8 cellular contexts compared by ENCODE assay signal in genomic region chr3:119580148-119580760, GRCh38. TPM values are rescaled to one million over a fixed set of nuclear protein-coding genes. Genes with fewer than 3 reads are reported as not detected.
DNase-seq lines count a peak whose midpoint lies in the region; ATAC-seq, FAIRE-seq and TF ChIP-seq lines count a peak whose summit lies in the region.

No MANE protein-coding gene starts in this region.

- in situ Hi-C loops in GM12878 (cut with MboI), result no loop called here

- no peaks in the 10 kb centered on the region for H4K20me1 ChIP-seq in GM12878 (ENCODE audit: control insufficient read depth, insufficient read depth)

- H3K4me3 Mint-ChIP-seq in IgD-negative memory B cell, result peak overlapping the region; percentile 96 to 100 (median 97)

- H3K4me1 ChIP-seq in GM12878 (ENCODE audit: control insufficient read depth, insufficient read depth, low read length), result peaks cover 17% of the 10 kb centered on the region

- SMC1A ChIA-PET in GM12878 (lab: Charles Lee; ENCODE audit: uncharacterized antibody, unreplicated experiment), result interaction anchor here (0.5 to 5.7 kb wide), 21 partner anchors 7 to 101 kb away, joined by 3 to 62 read pairs (median 4); partner anchors contain the start of genes CD80, COX17 and PLA1A

- intact Hi-C loops in GM12878 (cut with micrococcal nuclease; ENCODE audit: unreplicated experiment), result loop anchor here (1.0 kb wide), 2 partner anchors 18 to 58 kb away; no protein-coding TSS in a partner anchor

- CTCF ChIA-PET in GM12878 (lab: Yijun Ruan, JAX), result interaction anchor here (0.7 to 6.4 kb wide), 9 partner anchors 9 to 82 kb away, joined by 3 to 56 read pairs (median 15); partner anchors contain the start of gene CD80

- peak; percentile 88 for FAIRE-seq in GM12878 (lab: Jason Lieb, UNC)

- BruUV-seq in GM12878 (replicated peaks; lab: Mats Ljungman, UMichigan), result TSS peak; percentile 82

- H2AFZ ChIP-seq in GM12878 (ENCODE audit: control insufficient read depth, low read depth, low read length), result peak overlapping the region; percentile 73

- H3K27ac ChIP-seq in GM12878 (ENCODE audit: control insufficient read depth, insufficient read depth) (peak overlapping the region; percentile 97), WERI-Rb-1 (no peak overlapping the region)

- POLR2A ChIA-PET in GM12878 (lab: Charles Lee), result interaction anchor here (0.5 to 7.4 kb wide), 16 partner anchors 8 to 774 kb away, joined by 3 to 133 read pairs (median 5); partner anchors contain the start of genes CD80, COX17, GSK3B and PLA1A

- no peaks in the 10 kb centered on the region for H3K27me3 ChIP-seq in GM12878 (replicated peaks in 1 of 2; ENCODE audit: control insufficient read depth in 2 of 2, insufficient read depth in 2 of 2, low read length in 1 of 2)
- no peaks in the 10 kb centered on the region for H3K27me3 ChIP-seq in WERI-Rb-1 (ENCODE audit: insufficient read depth, low read depth, severe bottlenecking)

- H3K9me3 ChIP-seq in GM12878 (replicated peaks; ENCODE audit: control insufficient read depth, insufficient read depth, low read length) (no peaks in the 10 kb centered on the region), WERI-Rb-1 (ENCODE audit: severe bottlenecking) (no peaks in the 10 kb centered on the region)

- TF ChIP-seq CTCF in GM12878 (IDR thresholded peaks at IDR 0.05 in 2 of 3, conservative IDR thresholded peaks at IDR 0.05 in 1 of 3; ENCODE audit: control insufficient read depth in 2 of 3, extremely low read depth in 1 of 3, insufficient read depth in 1 of 3, low read depth in 3 of 3, low read length in 3 of 3) (no peak), WERI-Rb-1 (IDR thresholded peaks at IDR 0.05; ENCODE audit: low read depth, low read length) (no peak)

- H3K36me3 ChIP-seq in GM12878 (ENCODE audit: control insufficient read depth in 2 of 2, insufficient read depth in 2 of 2, low read length in 1 of 2), result no peaks in the 10 kb centered on the region; a peak in 1 of 4 replicates
- H3K36me3 ChIP-seq in WERI-Rb-1, result no peaks in the 10 kb centered on the region

- TF ChIP-seq EP300 in GM12878 (IDR thresholded peaks at IDR 0.05; ENCODE audit: borderline replicate concordance in 1 of 2, control insufficient read depth in 1 of 2, low read depth in 2 of 2, low read length in 2 of 2), result no peak

- peak overlapping the region; percentile 89 for H3K9ac ChIP-seq in GM12878 (ENCODE audit: control insufficient read depth, insufficient read depth, low read length)

- no peak; the same call in 1 of the 2 replicates for TF ChIP-seq POLR2A in GM12878 (IDR thresholded peaks at IDR 0.05; ENCODE audit: low read depth, low read length)

- 1% methylated on average over 11 of the region's 11 CpGs for WGBS in GM12878 (ENCODE audit: insufficient coverage, insufficient replicate concordance, low lambda C conversion rate, missing lambda C conversion rate)

- peak overlapping the region; percentile 84 for H3K4me3 ChIP-seq in GM12878
- no peak overlapping the region for H3K4me3 ChIP-seq in WERI-Rb-1 (ENCODE audit: low read depth, low read length)

- H3K79me2 ChIP-seq in GM12878 (ENCODE audit: control insufficient read depth, insufficient read depth, low read length), result peaks cover 35% of the 10 kb centered on the region

- H3K27me3 Mint-ChIP-seq in IgD-negative memory B cell, result no peaks in the 10 kb centered on the region

- peaks cover 12 to 36% (median 26%) of the 10 kb centered on the region in 3 donors for H3K4me1 Mint-ChIP-seq in IgD-negative memory B cell

- peak; percentile 79 for ATAC-seq in GM18498 (IDR thresholded peaks at IDR 0.05; ENCODE audit: unreplicated experiment)
- ATAC-seq in GM21529 (IDR thresholded peaks at IDR 0.05; ENCODE audit: unreplicated experiment), result peak; percentile 62
- peak; percentile 78 for ATAC-seq in GM12878

- peak overlapping the region; percentile 99 to 100 (median 99) for H3K27ac Mint-ChIP-seq in IgD-negative memory B cell

- DNase-seq in GM12878 (ENCODE audit: low read depth, low spot score) (no peak), iPS-NIHi11 (ENCODE audit: low spot score) (peak; percentile 38), WERI-Rb-1 (no peak), NCI-H524 treated with DMSO at 0.1 percent for 48 hours (lab: John Stamatoyannopoulos, UW) (no peak)
- DNase-seq in stimulated activated CD8-positive, alpha-beta memory T cell treated with anti-CD3 and anti-CD28 coated beads, Interleukin-4, amount 100 ng/mL, for 48 hours, result peak; percentile 43

- peak overlapping the region; percentile 77 for H3K4me2 ChIP-seq in GM12878 (ENCODE audit: control insufficient read depth, insufficient read depth)

- no peak for TF ChIP-seq RAD21 in GM12878 (IDR thresholded peaks at IDR 0.05; ENCODE audit: insufficient read depth, low read depth, low read length)

- no peaks in the 10 kb centered on the region for H3K36me3 Mint-ChIP-seq in IgD-negative memory B cell

- no peaks in the 10 kb centered on the region for H3K9me3 Mint-ChIP-seq in IgD-negative memory B cell

- RAD21 ChIA-PET in GM12878 (lab: Charles Lee; ENCODE audit: unreplicated experiment), result interaction anchor here (0.6 to 6.2 kb wide), 16 partner anchors 8 to 515 kb away, joined by 3 to 76 read pairs (median 4); partner anchors contain the start of genes CD80, COX17, PLA1A and TMEM39A

TF ChIP-seq in GM12878, 131 proteins besides CTCF, POLR2A, EP300 and RAD21 (continues in another document):
- TF ChIP-seq NBN (IDR thresholded peaks at IDR 0.05), result 0 out of 2 replicates have a peak, but pooled peaks have one; percentile 69
- no peak for TF ChIP-seq EZH2 (IDR thresholded peaks at IDR 0.05; ENCODE audit: borderline replicate concordance, control insufficient read depth, low read depth, low read length)
- 0 out of 2 replicates have a peak, but pooled peaks have one; percentile 1 for TF ChIP-seq MYB (IDR thresholded peaks at IDR 0.05; ENCODE audit: borderline replicate concordance, low read depth, low read length)
- TF ChIP-seq, protein P1, sequence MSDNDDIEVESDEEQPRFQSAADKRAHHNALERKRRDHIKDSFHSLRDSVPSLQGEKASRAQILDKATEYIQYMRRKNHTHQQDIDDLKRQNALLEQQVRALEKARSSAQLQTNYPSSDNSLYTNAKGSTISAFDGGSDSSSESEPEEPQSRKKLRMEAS (IDR thresholded peaks at IDR 0.05; ENCODE audit: low read depth, low read length), result 0 out of 2 replicates have a peak, but pooled peaks have one; percentile 12
- no peak for TF ChIP-seq TBL1XR1 (IDR thresholded peaks at IDR 0.05; ENCODE audit: low read depth, low read length)

RNA-seq across cellular contexts. Expression of gene ADPRH, which starts 1.0 kb away (rescaled TPM):
- polyA plus RNA-seq in IgD-negative memory B cell, result 29.2 TPM
- total RNA-seq in GM12878 (2013; cell fraction: nucleolus; rRNA removed), result 31.0 and 32.4 TPM in 2 replicates
- total RNA-seq in GM12878 (2014; rRNA removed), result 15.4 and 17.2 TPM in 2 replicates
- total RNA-seq in GM12878 (2014; rRNA removed; fragmentation: Illumina TruSeq; extraction: Trizol), result 12.2 and 13.2 TPM in 2 replicates
- total RNA-seq in GM12878 (2021), result 24.9 and 26.0 TPM in 2 replicates
- polyA plus RNA-seq in GM12878 (2011; ENCODE audit: low read depth), result 11.1 TPM
- polyA plus RNA-seq in GM12878 (2011; rRNA removed), result 32.6 and 33.1 TPM in 2 replicates
- 23.1 and 27.0 TPM in 2 replicates for polyA plus RNA-seq in GM12878 (2011; cell fraction: cytosol; rRNA removed)
- polyA plus RNA-seq in GM12878 (2011; cell fraction: nucleus; rRNA removed), result 18.0 and 19.9 TPM in 2 replicates
- polyA plus RNA-seq in GM12878 (2012), result 13.2 and 20.2 TPM in 2 replicates
- polyA plus RNA-seq in GM12878 (2014; fragmentation: Illumina TruSeq; extraction: Trizol), result 24.5 and 25.8 TPM in 2 replicates
- polyA plus RNA-seq in GM12878 (2014; fragmentation: Nextera tagmentation; extraction: Ambion mirVana), result 1 to 10 TPM; 2.3 to 3.7 TPM
- 16.5 and 19.1 TPM in 2 replicates for polyA plus RNA-seq in GM12878 (2014; rRNA removed)
- 10 to 100 TPM; 19.0 to 22.0 TPM for polyA plus RNA-seq in GM12878 (2016; fragmentation: Nextera tagmentation; extraction: Ambion mirVana)
- 31.7 and 36.9 TPM in 2 replicates for polyA minus RNA-seq in GM12878 (2011; rRNA and poly(A)+ RNA removed)
- 10.2 and 11.2 TPM in 2 replicates for polyA minus RNA-seq in GM12878 (2011; cell fraction: cytosol; rRNA and poly(A)+ RNA removed)
- polyA minus RNA-seq in GM12878 (2011; cell fraction: nucleus; rRNA and poly(A)+ RNA removed), result 12.1 and 16.2 TPM in 2 replicates

RNA-seq across cellular contexts. Expression of gene PLA1A, which starts 17.4 kb away (rescaled TPM):
- polyA plus RNA-seq in IgD-negative memory B cell (not detected), GM12878 (2011; rRNA removed) (106 TPM in 2 replicates), GM12878 (2014; fragmentation: Illumina TruSeq; extraction: Trizol) (4.9 and 6.7 TPM in 2 replicates), GM12878 (2014; fragmentation: Nextera tagmentation; extraction: Ambion mirVana) (1 to 10 TPM; 2.9 to 3.5 TPM), GM12878 (2014; rRNA removed) (3.1 and 3.9 TPM in 2 replicates), GM12878 (2016; fragmentation: Nextera tagmentation; extraction: Ambion mirVana) (1 to 10 TPM; 5.3 to 7.2 TPM)
- total RNA-seq in GM12878 (2013; cell fraction: nucleolus; rRNA removed), result 43.4 and 53.6 TPM in 2 replicates
- total RNA-seq in GM12878 (2014; rRNA removed) (5.9 and 6.5 TPM in 2 replicates), GM12878 (2014; rRNA removed; fragmentation: Illumina TruSeq; extraction: Trizol) (4.7 TPM in 2 replicates), GM12878 (2021) (3.8 and 4.4 TPM in 2 replicates)
- 7.9 TPM for polyA plus RNA-seq in GM12878 (2011; ENCODE audit: low read depth)
- 92.1 and 100 TPM in 2 replicates for polyA plus RNA-seq in GM12878 (2011; cell fraction: cytosol; rRNA removed)
- polyA plus RNA-seq in GM12878 (2011; cell fraction: nucleus; rRNA removed), result 48.6 and 73.6 TPM in 2 replicates
- 8.0 and 10.1 TPM in 2 replicates for polyA plus RNA-seq in GM12878 (2012)
- 103 and 152 TPM in 2 replicates for polyA minus RNA-seq in GM12878 (2011; rRNA and poly(A)+ RNA removed)
- 28.3 and 32.7 TPM in 2 replicates for polyA minus RNA-seq in GM12878 (2011; cell fraction: cytosol; rRNA and poly(A)+ RNA removed)
- polyA minus RNA-seq in GM12878 (2011; cell fraction: nucleus; rRNA and poly(A)+ RNA removed), result 68.2 and 98.7 TPM in 2 replicates

RNA-seq across cellular contexts. Expression of gene CD80, which starts 20.8 kb away (rescaled TPM):
- polyA plus RNA-seq in IgD-negative memory B cell, result 9.3 TPM
- 691 and 699 TPM in 2 replicates for total RNA-seq in GM12878 (2013; cell fraction: nucleolus; rRNA removed)
- 68.7 and 83.3 TPM in 2 replicates for total RNA-seq in GM12878 (2014; rRNA removed)
- 64.3 and 70.2 TPM in 2 replicates for total RNA-seq in GM12878 (2014; rRNA removed; fragmentation: Illumina TruSeq; extraction: Trizol)
- 51.8 and 54.4 TPM in 2 replicates for total RNA-seq in GM12878 (2021)
- 39.5 TPM for polyA plus RNA-seq in GM12878 (2011; ENCODE audit: low read depth)
- polyA plus RNA-seq in GM12878 (2011; rRNA removed), result 137 and 157 TPM in 2 replicates
- 93.0 and 95.1 TPM in 2 replicates for polyA plus RNA-seq in GM12878 (2011; cell fraction: cytosol; rRNA removed)
- polyA plus RNA-seq in GM12878 (2011; cell fraction: nucleus; rRNA removed), result 106 and 129 TPM in 2 replicates
- polyA plus RNA-seq in GM12878 (2012), result 27.9 and 44.5 TPM in 2 replicates
- polyA plus RNA-seq in GM12878 (2014; fragmentation: Illumina TruSeq; extraction: Trizol), result 61.8 and 81.6 TPM in 2 replicates
- 10 to 100 TPM; 42.5 to 54.1 TPM for polyA plus RNA-seq in GM12878 (2014; fragmentation: Nextera tagmentation; extraction: Ambion mirVana)
- 60.9 and 68.5 TPM in 2 replicates for polyA plus RNA-seq in GM12878 (2014; rRNA removed)
- 10 to 100 TPM; 41.4 to 44.5 TPM for polyA plus RNA-seq in GM12878 (2016; fragmentation: Nextera tagmentation; extraction: Ambion mirVana)
- polyA minus RNA-seq in GM12878 (2011; rRNA and poly(A)+ RNA removed), result 272 and 299 TPM in 2 replicates
- polyA minus RNA-seq in GM12878 (2011; cell fraction: cytosol; rRNA and poly(A)+ RNA removed), result 39.7 and 42.1 TPM in 2 replicates
- 126 and 140 TPM in 2 replicates for polyA minus RNA-seq in GM12878 (2011; cell fraction: nucleus; rRNA and poly(A)+ RNA removed)

Comparison
In these comparisons a context has a peak if more than half of its experiments do, and no peak if none do; other contexts are left out.
1. DNase-seq: peak in iPS-NIHi11 (single experiment) and stimulated activated CD8-positive, alpha-beta memory T cell treated with anti-CD3 and anti-CD28 coated beads, Interleukin-4, amount 100 ng/mL, for 48 hours (single experiment); none in GM12878 (single experiment), WERI-Rb-1 (single experiment) and NCI-H524 treated with DMSO at 0.1 percent for 48 hours (single experiment).
2. Peak in every context shown above with its lines, with median percentiles within 50 percentile points of each other: ATAC-seq.